ENCODE assay signal across 8 cellular contexts in genomic region chr11:33775064-33775807, GRCh38. TPM values are rescaled to one million over a fixed set of nuclear protein-coding genes. Genes with fewer than 3 reads are reported as not detected.
DNase-seq lines count a peak whose midpoint lies in the region; ATAC-seq and TF ChIP-seq lines count a peak whose summit lies in the region.

No MANE protein-coding gene starts in this region.

- no peak for TF ChIP-seq CTCF in GM20000 (IDR thresholded peaks at IDR 0.05; ENCODE audit: extremely low read depth, missing control alignments)
- TF ChIP-seq CTCF in fibroblast of the aortic adventitia (IDR thresholded peaks at IDR 0.05; ENCODE audit: insufficient read depth, low read length), result no peak

- peak; percentile 3 for ATAC-seq in SK-N-SH treated with all-trans-retinoic acid at 6 μM for 48 hours
- ATAC-seq in GM18858 (IDR thresholded peaks at IDR 0.05; ENCODE audit: unreplicated experiment), result no peak
- no peak for ATAC-seq in GM18505 (IDR thresholded peaks at IDR 0.05; ENCODE audit: unreplicated experiment)

- TF ChIP-seq POLR2A in GM18505 (IDR thresholded peaks at IDR 0.05; ENCODE audit: borderline replicate concordance, extremely low read depth, insufficient read depth, insufficient read length), result no peak

- DNase-seq in GM20000 (ENCODE audit: low spot score) (peak; percentile 16), fibroblast of the aortic adventitia (ENCODE audit: low read depth) (no peak), skeletal muscle cell (ENCODE audit: low read depth) (no peak), MV-4-11 (lab: John Stamatoyannopoulos, UW) (no peak)
- DNase-seq in activated effector memory CD4-positive, alpha-beta T cell treated with Interleukin-2 at 50 U/mL for 16 hours, result no peak

- H3K4me3 ChIP-seq in fibroblast of the aortic adventitia (ENCODE audit: low read depth, low read length) (peak overlapping the region; percentile 86), skeletal muscle cell (ENCODE audit: low read depth, low read length) (peak overlapping the region; percentile 96)

TF ChIP-seq in SK-N-SH treated with all-trans-retinoic acid at 6 μM for 48 hours, 23 proteins besides CTCF, POLR2A, EP300 and RAD21:
- TF ChIP-seq CSRNP3 (CRISPR knock-in tag; IDR thresholded peaks at IDR 0.05), result no peak
- TF ChIP-seq ZFP30 (CRISPR knock-in tag; IDR thresholded peaks at IDR 0.05), result no peak
- no peak for TF ChIP-seq GLIS3 (CRISPR knock-in tag; IDR thresholded peaks at IDR 0.05)
- TF ChIP-seq ZNF565 (CRISPR knock-in tag; conservative IDR thresholded peaks at IDR 0.05; ENCODE audit: low read depth), result no peak
- no peak for TF ChIP-seq CSDC2 (CRISPR knock-in tag; IDR thresholded peaks at IDR 0.05)
- no peak for TF ChIP-seq ZFP3 (CRISPR knock-in tag; IDR thresholded peaks at IDR 0.05)
- TF ChIP-seq SNAI2 (CRISPR knock-in tag; IDR thresholded peaks at IDR 0.05), result no peak
- TF ChIP-seq ARNTL (CRISPR knock-in tag; IDR thresholded peaks at IDR 0.05; ENCODE audit: borderline replicate concordance, low read depth), result no peak
- TF ChIP-seq OSR1 (CRISPR knock-in tag; IDR thresholded peaks at IDR 0.05), result no peak
- TF ChIP-seq ESRRG (CRISPR knock-in tag; IDR thresholded peaks at IDR 0.05), result no peak
- TF ChIP-seq POU6F1 (CRISPR knock-in tag; IDR thresholded peaks at IDR 0.05; ENCODE audit: borderline replicate concordance, low read depth), result no peak
- no peak for TF ChIP-seq BACH2 (CRISPR knock-in tag; IDR thresholded peaks at IDR 0.05; ENCODE audit: borderline replicate concordance)
- no peak for TF ChIP-seq CREB5 (CRISPR knock-in tag; IDR thresholded peaks at IDR 0.05; ENCODE audit: low read depth)
- no peak for TF ChIP-seq TOX (CRISPR knock-in tag; IDR thresholded peaks at IDR 0.05; ENCODE audit: borderline replicate concordance)
- no peak for TF ChIP-seq TCF4 (CRISPR knock-in tag; IDR thresholded peaks at IDR 0.05; ENCODE audit: borderline replicate concordance)
- TF ChIP-seq RARB (CRISPR knock-in tag; IDR thresholded peaks at IDR 0.05), result no peak
- no peak for TF ChIP-seq ZC3H10 (CRISPR knock-in tag; IDR thresholded peaks at IDR 0.05)
TF ChIP-seq in SK-N-SH treated with all-trans-retinoic acid at 6 μM for 48 hours: peak in this region for 0.

RNA-seq across cellular contexts. Expression of gene FBXO3, which starts 0.9 kb away (rescaled TPM):
- 43.7 and 52.1 TPM in 2 replicates for total RNA-seq in fibroblast of the aortic adventitia (ENCODE audit: low replicate concordance)

RNA-seq across cellular contexts. Expression of gene CD59, which starts 39.0 kb away (rescaled TPM):
- 175 and 1,509 TPM in 2 replicates for total RNA-seq in fibroblast of the aortic adventitia (ENCODE audit: low replicate concordance)
